In genomic region chr11:22521226-22521625, GRCh38 we compare ENCODE assay signal across 1 cellular context.
TF ChIP-seq lines count a peak whose summit lies in the region.

No MANE protein-coding gene starts in this region.

TF ChIP-seq in GM23338, 12 proteins besides CTCF, POLR2A, EP300 and RAD21 (continued from another document):
- TF ChIP-seq REST (IDR thresholded peaks at IDR 0.05; ENCODE audit: unreplicated experiment): no peak
- TF ChIP-seq POLR2AphosphoS5 (IDR thresholded peaks at IDR 0.05; ENCODE audit: low read depth): no peak
